Comparison of ENCODE assay signal across 12 cellular contexts in genomic region chr10:72889391-72889831, GRCh38.
DNase-seq lines count a peak whose midpoint lies in the region; ATAC-seq and TF ChIP-seq lines count a peak whose summit lies in the region.
"Had no signal": no experiment of that assay in that cellular context is flagged by ENCODE, and none has a peak within 500 bp of the region (broad histone marks: within the 10 kb centered on the region; RNA-seq: fewer than 3 reads in every experiment).

No MANE protein-coding gene starts in this region.

- no peaks in the 10 kb centered on the region for H3K9me3 Mint-ChIP-seq in activated T-cell treated with anti-CD3 and anti-CD28 coated beads, Interleukin-2, amount 50 U/mL, for 24 hours

- ATAC-seq in HG02759 (IDR thresholded peaks at IDR 0.05; ENCODE audit: unreplicated experiment) (no peak), GM18873 (IDR thresholded peaks at IDR 0.05; ENCODE audit: low FRiP score, unreplicated experiment) (no peak)

- H3K36me3 Mint-ChIP-seq in activated T-cell treated with anti-CD3 and anti-CD28 coated beads, Interleukin-2, amount 50 U/mL, for 24 hours (ENCODE audit: low read depth): peaks cover 27% of the 10 kb centered on the region

- DNase-seq in DMS 273 (lab: John Stamatoyannopoulos, UW; ENCODE audit: unreplicated experiment): peak; percentile 85
- DNase-seq in NCI-H1694 treated with DMSO at 0.1 percent for 48 hours (lab: John Stamatoyannopoulos, UW): peak; percentile 86
- peak; percentile 30 for DNase-seq in RKO (ENCODE audit: low spot score)
- peak; percentile 65 for DNase-seq in fibroblast of pulmonary artery (ENCODE audit: low read depth)
- no peak for DNase-seq in foreskin fibroblast
- DNase-seq in activated T-cell treated with anti-CD3 and anti-CD28 coated beads, Interleukin-2, amount 50 U/mL, for 24 hours: no peak
- DNase-seq: hippocampal formation, T1000 had no signal

- no peak for TF ChIP-seq CTCF in fibroblast of pulmonary artery (IDR thresholded peaks at IDR 0.05; ENCODE audit: low read length, missing control alignments)
- TF ChIP-seq CTCF in foreskin fibroblast (IDR thresholded peaks at IDR 0.05; ENCODE audit: low read depth, low read length): no peak

- H3K4me1 Mint-ChIP-seq in activated T-cell treated with anti-CD3 and anti-CD28 coated beads, Interleukin-2, amount 50 U/mL, for 24 hours (ENCODE audit: low read depth): peaks cover 17% of the 10 kb centered on the region

- H3K4me3 Mint-ChIP-seq in activated T-cell treated with anti-CD3 and anti-CD28 coated beads, Interleukin-2, amount 50 U/mL, for 24 hours: no peak overlapping the region

- H3K27me3 Mint-ChIP-seq in activated T-cell treated with anti-CD3 and anti-CD28 coated beads, Interleukin-2, amount 50 U/mL, for 24 hours: no peaks in the 10 kb centered on the region

- no peak overlapping the region for H3K27ac Mint-ChIP-seq in activated T-cell treated with anti-CD3 and anti-CD28 coated beads, Interleukin-2, amount 50 U/mL, for 24 hours

- no peak overlapping the region for H3K4me3 ChIP-seq in fibroblast of pulmonary artery (replicated peaks; ENCODE audit: low read depth, low read length)
- H3K4me3 ChIP-seq in foreskin fibroblast (ENCODE audit: low read depth in 1 of 2, low read length in 2 of 2): no peak overlapping the region
- H3K4me3 ChIP-seq: BLaER1, lung had no signal

Comparison
In these comparisons a context has a peak if more than half of its experiments do, and no peak if none do; other contexts are left out.
1. DNase-seq: peak in DMS 273 (single experiment), NCI-H1694 treated with DMSO at 0.1 percent for 48 hours (single experiment), RKO (single experiment) and fibroblast of pulmonary artery (single experiment); none in foreskin fibroblast (0 of 2) and activated T-cell treated with anti-CD3 and anti-CD28 coated beads, Interleukin-2, amount 50 U/mL, for 24 hours (single experiment).